8 cellular contexts compared by ENCODE assay signal in genomic region chr10:68901106-68901927, GRCh38. TPM values are rescaled to one million over a fixed set of nuclear protein-coding genes. Genes with fewer than 3 reads are reported as not detected.
A peak's percentile ranks its signal among the peaks of the same experiment; 100 is the strongest.
DNase-seq lines count a peak whose midpoint lies in the region; ATAC-seq and TF ChIP-seq lines count a peak whose summit lies in the region.

A gene with protein sequence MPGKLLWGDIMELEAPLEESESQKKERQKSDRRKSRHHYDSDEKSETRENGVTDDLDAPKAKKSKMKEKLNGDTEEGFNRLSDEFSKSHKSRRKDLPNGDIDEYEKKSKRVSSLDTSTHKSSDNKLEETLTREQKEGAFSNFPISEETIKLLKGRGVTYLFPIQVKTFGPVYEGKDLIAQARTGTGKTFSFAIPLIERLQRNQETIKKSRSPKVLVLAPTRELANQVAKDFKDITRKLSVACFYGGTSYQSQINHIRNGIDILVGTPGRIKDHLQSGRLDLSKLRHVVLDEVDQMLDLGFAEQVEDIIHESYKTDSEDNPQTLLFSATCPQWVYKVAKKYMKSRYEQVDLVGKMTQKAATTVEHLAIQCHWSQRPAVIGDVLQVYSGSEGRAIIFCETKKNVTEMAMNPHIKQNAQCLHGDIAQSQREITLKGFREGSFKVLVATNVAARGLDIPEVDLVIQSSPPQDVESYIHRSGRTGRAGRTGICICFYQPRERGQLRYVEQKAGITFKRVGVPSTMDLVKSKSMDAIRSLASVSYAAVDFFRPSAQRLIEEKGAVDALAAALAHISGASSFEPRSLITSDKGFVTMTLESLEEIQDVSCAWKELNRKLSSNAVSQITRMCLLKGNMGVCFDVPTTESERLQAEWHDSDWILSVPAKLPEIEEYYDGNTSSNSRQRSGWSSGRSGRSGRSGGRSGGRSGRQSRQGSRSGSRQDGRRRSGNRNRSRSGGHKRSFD (plus strand): TSS chr10:68901315. CDS start chr10:68901385, 70 bp downstream.

- H3K4me1 ChIP-seq in BLaER1 treated with 17β-estradiol and CSF1 and Interleukin-3, amounts not matched to agents 10 nM and 100 nM, result peaks cover 16 to 23% (median 20%) of the 10 kb centered on the region in 10 experiments

- H3K9me3 ChIP-seq in BLaER1 treated with 17β-estradiol and CSF1 and Interleukin-3, amounts not matched to agents 10 nM and 100 nM (replicated peaks in 1 of 11), result no peaks in the 10 kb centered on the region

- POLR2A ChIA-PET in activated CD4-positive, alpha-beta T cell treated with anti-CD3 and anti-CD28 coated beads, Interleukin-2, amount 10 ng/mL, durations not matched to agents 7 days and 5 days (lab: Charles Lee), result no interaction called here

- ATAC-seq in GM19328 (IDR thresholded peaks at IDR 0.05; ENCODE audit: unreplicated experiment) (peak; percentile 98), HG03520 (IDR thresholded peaks at IDR 0.05; ENCODE audit: unreplicated experiment) (peak; percentile 97), left colon (peak; percentile 93)

- H3K27me3 Mint-ChIP-seq in activated CD4-positive, alpha-beta T cell treated with anti-CD3 and anti-CD28 coated beads, Interleukin-2, amount 10 ng/mL, durations not matched to agents 7 days and 5 days, result no peaks in the 10 kb centered on the region

- H3K27ac Mint-ChIP-seq in activated CD4-positive, alpha-beta T cell treated with anti-CD3 and anti-CD28 coated beads, Interleukin-2, amount 10 ng/mL, durations not matched to agents 7 days and 5 days, result peak within 1 kb of the TSS; percentile 99

- H3K4me3 ChIP-seq in BLaER1 treated with 17β-estradiol and CSF1 and Interleukin-3, amounts not matched to agents 10 nM and 100 nM, result peak within 1 kb of the TSS; percentile 79 to 93 (median 88)
- peak within 1 kb of the TSS; percentile 93 for H3K4me3 ChIP-seq in coronary artery

- peak within 1 kb of the TSS; percentile 94 to 99 (median 97) for H3K27ac ChIP-seq in BLaER1 treated with 17β-estradiol and CSF1 and Interleukin-3, amounts not matched to agents 10 nM and 100 nM
- H3K27ac ChIP-seq in coronary artery, result peak within 1 kb of the TSS; percentile 98

- H3K9me3 Mint-ChIP-seq in activated CD4-positive, alpha-beta T cell treated with anti-CD3 and anti-CD28 coated beads, Interleukin-2, amount 10 ng/mL, durations not matched to agents 7 days and 5 days, result no peaks in the 10 kb centered on the region

- CTCF ChIA-PET in activated CD4-positive, alpha-beta T cell treated with anti-CD3 and anti-CD28 coated beads, Interleukin-2, amount 10 ng/mL, durations not matched to agents 7 days and 5 days (lab: Charles Lee), result interaction anchor here (0.6 to 1.5 kb wide), 5 partner anchors 9 to 494 kb away, joined by 3 to 4 read pairs (median 3); partner anchors contain the start of gene RUFY2

- peak within 1 kb of the TSS; percentile 98 for H3K4me3 Mint-ChIP-seq in activated CD4-positive, alpha-beta T cell treated with anti-CD3 and anti-CD28 coated beads, Interleukin-2, amount 10 ng/mL, durations not matched to agents 7 days and 5 days

- DNase-seq in NCI-H69 (lab: John Stamatoyannopoulos, UW) (peak; percentile 98), coronary artery (ENCODE audit: low spot score) (peak; percentile 99), left colon (peak; percentile 97 to 98)
- DNase-seq in activated CD4-positive, alpha-beta T cell treated with anti-CD3 and anti-CD28 coated beads, Interleukin-2, amount 10 ng/mL, durations not matched to agents 7 days and 5 days, result peak; percentile 98
- peak; percentile 94 to 95 for DNase-seq in stimulated activated CD4-positive, alpha-beta T cell treated with anti-CD3 and anti-CD28 coated beads, Interleukin-2, amount 100 ng/mL, for 24 hours

- intact Hi-C loops in left colon (cut with DNase I, micrococcal nuclease), result no loop called here

- H3K4me2 ChIP-seq in BLaER1 treated with 17β-estradiol and CSF1 and Interleukin-3, amounts not matched to agents 10 nM and 100 nM, result peak within 1 kb of the TSS; percentile 78 to 97 (median 90)

- peak within 1 kb of the TSS; percentile 86 to 95 (median 93) for H3K9ac ChIP-seq in BLaER1 treated with 17β-estradiol and CSF1 and Interleukin-3, amounts not matched to agents 10 nM and 100 nM

- TF ChIP-seq CTCF in coronary artery (IDR thresholded peaks at IDR 0.05), result no peak

- peaks cover under 1 to 28% (median 13%) of the 10 kb centered on the region in 11 experiments; a peak in 19 of 22 replicates for H3K36me3 ChIP-seq in BLaER1 treated with 17β-estradiol and CSF1 and Interleukin-3, amounts not matched to agents 10 nM and 100 nM

- H3K27me3 ChIP-seq in BLaER1 treated with 17β-estradiol and CSF1 and Interleukin-3, amounts not matched to agents 10 nM and 100 nM, result no peaks in the 10 kb centered on the region

- peaks cover 42% of the 10 kb centered on the region for H3K4me1 Mint-ChIP-seq in activated CD4-positive, alpha-beta T cell treated with anti-CD3 and anti-CD28 coated beads, Interleukin-2, amount 10 ng/mL, durations not matched to agents 7 days and 5 days

- H3K36me3 Mint-ChIP-seq in activated CD4-positive, alpha-beta T cell treated with anti-CD3 and anti-CD28 coated beads, Interleukin-2, amount 10 ng/mL, durations not matched to agents 7 days and 5 days (ENCODE audit: low read depth), result peaks cover 27% of the 10 kb centered on the region

- H4K20me1 ChIP-seq in BLaER1 treated with 17β-estradiol and CSF1 and Interleukin-3, amounts not matched to agents 10 nM and 100 nM, result peaks cover 0 to 15% (median 0%) of the 10 kb centered on the region in 11 experiments; a peak in 2 of 22 replicates

RNA-seq across cellular contexts. Expression of the gene that starts here (rescaled TPM):
- total RNA-seq in activated CD4-positive, alpha-beta T cell treated with anti-CD3 and anti-CD28 coated beads, Interleukin-2, amount 10 ng/mL, durations not matched to agents 7 days and 5 days, result 10 to 100 TPM; 44.6 to 48.6 TPM
- 10 to 100 TPM; 17.5 to 17.9 TPM for total RNA-seq in left colon

Comparison
In these comparisons a context has a peak if more than half of its experiments do, and no peak if none do; other contexts are left out.
1. Peak in every context shown above with its lines: DNase-seq, ATAC-seq, H3K4me3 ChIP-seq and H3K27ac ChIP-seq.